ENCODE assay signal across 8 cellular contexts in the genomic region with DNA sequence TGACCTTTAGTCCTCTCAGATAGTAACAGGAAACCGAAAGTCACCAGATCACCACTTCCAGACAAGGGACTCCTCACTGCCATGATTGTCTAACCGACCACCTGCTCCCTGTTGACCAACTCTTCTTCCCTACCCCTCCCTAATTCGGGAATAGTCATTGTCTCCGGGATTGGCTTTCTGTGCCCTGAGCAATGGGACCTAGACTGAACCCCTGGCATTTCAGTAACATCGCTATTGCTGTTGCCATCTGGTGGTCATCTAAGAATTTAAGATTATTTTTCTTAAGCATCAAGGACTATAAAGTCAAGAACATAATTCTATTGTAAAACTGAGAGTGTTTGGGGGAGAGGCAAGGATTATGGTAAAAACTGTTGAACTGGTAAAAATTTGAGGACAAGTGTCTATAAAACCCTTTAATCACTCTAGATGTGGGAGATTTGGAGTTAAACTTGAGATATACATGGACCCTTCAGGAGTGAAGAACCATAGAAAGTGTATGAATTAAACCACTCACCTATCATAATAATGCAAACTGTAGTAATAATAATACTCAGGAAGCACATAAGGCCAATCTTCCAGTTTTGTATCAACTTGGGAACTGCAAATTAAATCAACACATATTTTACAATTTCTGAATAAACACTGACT. TPM values are rescaled to one million over a fixed set of nuclear protein-coding genes. Genes with fewer than 3 reads are reported as not detected.
DNase-seq lines count a peak whose midpoint lies in the region; ATAC-seq, FAIRE-seq and TF ChIP-seq lines count a peak whose summit lies in the region.

No MANE protein-coding gene starts in this region.

- H2AFZ ChIP-seq in PC-9: no peak overlapping the region

- H3K4me1 ChIP-seq in PC-9 (replicated peaks; ENCODE audit: insufficient read depth): no peaks in the 10 kb centered on the region

- BruUV-seq in PC-9 (replicated peaks; lab: Mats Ljungman, UMichigan): no TSS peak

- no peaks in the 10 kb centered on the region for H4K20me1 ChIP-seq in PC-9 (ENCODE audit: insufficient read depth)

- CTCF ChIA-PET in PC-9 (lab: Charles Lee): no interaction called here

- no peaks in the 10 kb centered on the region for H3K9me2 ChIP-seq in PC-9 (ENCODE audit: insufficient read depth)

- no peaks in the 10 kb centered on the region for H3F3A ChIP-seq in PC-9 (ENCODE audit: insufficient read depth, low read depth)

- H3K36me3 ChIP-seq in PC-9 (ENCODE audit: low read depth): no peaks in the 10 kb centered on the region

- 0 out of 2 replicates have a peak overlapping the region, but pooled peaks have one; percentile 9 for H3K4me3 ChIP-seq in PC-9

- peak overlapping the region; percentile 60 for H3K4me2 ChIP-seq in PC-9

- no peaks in the 10 kb centered on the region for H3K9me3 ChIP-seq in PC-9 (ENCODE audit: insufficient read depth, low read depth)

- intact Hi-C loops in PC-9 (cut with micrococcal nuclease; ENCODE audit: unreplicated experiment): loop anchor here (1.0 kb wide), 2 partner anchors 112 to 176 kb away; no protein-coding TSS in a partner anchor
- intact Hi-C loops in left colon (cut with DNase I, micrococcal nuclease): loop anchor here (5.0 to 10.0 kb wide), 3 partner anchors 111 to 179 kb away; no protein-coding TSS in a partner anchor

- TF ChIP-seq POLR2A in GM12892 (IDR thresholded peaks at IDR 0.05; ENCODE audit: low read depth, low read length): no peak

- no peak overlapping the region for H3K27ac ChIP-seq in PC-9

- no peaks in the 10 kb centered on the region for H3K79me2 ChIP-seq in PC-9 (ENCODE audit: low read depth)

- ATAC-seq in left colon (peak; percentile 47), GM18867 (IDR thresholded peaks at IDR 0.05; ENCODE audit: unreplicated experiment) (no peak), HG02610 (IDR thresholded peaks at IDR 0.05; ENCODE audit: unreplicated experiment) (no peak)

- DNase-seq in AG09319 (ENCODE audit: extremely low read depth, low read depth) (no peak), GM12892 (ENCODE audit: insufficient read length) (no peak), PC-9 (peak in 1 of 2 experiments; percentile 6), left colon (no peak), stromal cell of bone marrow (ENCODE audit: low read depth) (peak; percentile 18)
- peak; percentile 36 for DNase-seq in central memory CD4-positive, alpha-beta T cell

- POLR2A ChIA-PET in PC-9 (lab: Charles Lee; ENCODE audit: unreplicated experiment): interaction anchor here (0.5 kb wide), 1 partner anchor 214 kb away, joined by 4 read pairs; no protein-coding TSS in a partner anchor

- TF ChIP-seq CTCF in AG09319 (IDR thresholded peaks at IDR 0.05; ENCODE audit: low read depth, low read length) (peak; percentile 51), PC-9 (conservative IDR thresholded peaks at IDR 0.05) (peak; percentile 70)

- no peaks in the 10 kb centered on the region for H3K27me3 ChIP-seq in PC-9 (ENCODE audit: insufficient read depth, low read depth)

- peak; percentile 63 for FAIRE-seq in GM12892 (lab: Jason Lieb, UNC)

RNA-seq across cellular contexts. Expression of gene CLEC2A, which starts 6.3 kb away (rescaled TPM):
- polyA plus RNA-seq in GM12892 (2012; ENCODE audit: missing spikeins): not detected
- not detected in 2 replicates for total RNA-seq in PC-9 (2021)
- not detected for total RNA-seq in left colon

RNA-seq across cellular contexts. Expression of gene KLRF2, which starts 44.6 kb away (rescaled TPM):
- not detected for polyA plus RNA-seq in GM12892 (2012; ENCODE audit: missing spikeins)
- total RNA-seq in PC-9 (2021) (not detected in 2 replicates), left colon (not detected)

RNA-seq across cellular contexts. Expression of gene CLEC12A, which starts 45.3 kb away (rescaled TPM):
- polyA plus RNA-seq in GM12892 (2012; ENCODE audit: missing spikeins): not detected
- total RNA-seq in PC-9 (2021) (0.55 and 1.0 TPM in 2 replicates), left colon (under 1 TPM in 1 of 2 donors, not detected in 1; 0.75 TPM)

RNA-seq across cellular contexts. Expression of gene CLEC2B, which starts 56.7 kb away (rescaled TPM):
- polyA plus RNA-seq in GM12892 (2012; ENCODE audit: missing spikeins): 3.2 TPM
- total RNA-seq in PC-9 (2021) (3.4 and 3.9 TPM in 2 replicates), left colon (1 to 10 TPM; 1.6 to 4.8 TPM)

Comparison
In these comparisons a context has a peak if more than half of its experiments do, and no peak if none do; other contexts are left out.
1. DNase-seq: peak in central memory CD4-positive, alpha-beta T cell (single experiment) and stromal cell of bone marrow (single experiment); none in AG09319 (single experiment), GM12892 (single experiment) and left colon (0 of 2).